ENCODE assay signal across 8 cellular contexts in the genomic region with DNA sequence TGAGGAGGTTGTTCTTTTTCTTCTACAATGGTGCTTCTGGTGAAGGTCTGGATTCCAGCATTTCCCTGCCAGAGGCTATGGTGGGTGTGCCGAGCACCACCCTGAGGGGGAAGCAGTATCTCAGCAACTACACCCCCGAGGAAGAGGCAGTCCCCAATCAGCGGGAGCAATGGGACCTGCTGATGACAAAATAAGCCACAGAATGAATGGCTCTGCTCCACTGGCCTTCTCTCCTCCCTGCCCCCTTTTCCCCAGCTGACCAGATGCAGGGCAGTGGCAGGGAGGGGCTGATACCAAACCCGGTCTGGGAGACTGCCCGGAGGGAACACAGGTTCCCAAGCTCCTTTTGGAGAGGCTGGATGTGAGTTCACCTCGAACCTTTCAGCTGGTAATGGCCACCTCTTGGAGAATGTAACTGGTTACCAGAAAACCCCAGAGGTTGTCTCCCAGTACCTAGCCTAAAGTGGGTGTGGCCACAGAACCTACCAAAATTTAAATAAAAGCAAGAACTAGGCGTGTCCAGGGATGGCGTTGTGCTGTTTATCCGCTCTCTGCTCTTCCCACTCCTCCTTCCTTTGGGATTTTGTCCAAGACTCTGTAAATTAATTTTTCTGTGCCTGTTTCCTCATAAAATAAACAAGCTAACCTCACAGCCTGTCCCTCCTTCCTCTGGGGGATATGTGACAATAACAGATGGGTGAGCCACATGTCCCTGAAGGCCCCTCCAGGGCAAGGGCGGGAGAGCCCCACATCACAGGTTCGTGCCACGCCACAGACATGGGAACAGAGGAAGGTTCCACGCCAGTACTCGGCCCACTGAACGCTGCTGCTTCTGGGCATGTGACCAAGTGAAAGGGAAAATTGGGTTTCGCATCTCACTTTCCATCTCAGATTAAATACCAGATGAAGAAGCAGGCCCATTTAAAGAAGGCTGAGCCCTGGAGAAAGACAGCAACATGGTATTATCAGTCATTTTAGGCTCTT. TPM values are rescaled to one million over a fixed set of nuclear protein-coding genes. Genes with fewer than 3 reads are reported as not detected.
DNase-seq lines count a peak whose midpoint lies in the region; ATAC-seq and TF ChIP-seq lines count a peak whose summit lies in the region.

No MANE protein-coding gene starts in this region.

- H3K9ac ChIP-seq in smooth muscle cell (ENCODE audit: low read depth) = no peak overlapping the region

- H3K36me3 ChIP-seq in smooth muscle cell (ENCODE audit: low read depth) = no peaks in the 10 kb centered on the region

- DNase-seq in NCI-H2171 treated with DMSO at 0.1 percent for 48 hours (lab: John Stamatoyannopoulos, UW) (peak; percentile 73), left ventricle myocardium superior (peak; percentile 73), smooth muscle cell (lab: John Stamatoyannopoulos, UW; ENCODE audit: unreplicated experiment) (no peak), DMS153 (lab: John Stamatoyannopoulos, UW) (no peak), RPMI8226 (no peak)
- no peak for DNase-seq in effector CD4-positive, alpha-beta T cell

- H3K4me2 ChIP-seq in smooth muscle cell = no peak overlapping the region

- peaks cover 10% of the 10 kb centered on the region for H3K4me1 ChIP-seq in smooth muscle cell (ENCODE audit: low read depth)

- no peaks in the 10 kb centered on the region for H3K79me2 ChIP-seq in smooth muscle cell (ENCODE audit: low read depth)

- peaks cover 35% of the 10 kb centered on the region for H4K20me1 ChIP-seq in smooth muscle cell (ENCODE audit: low read depth)

- no peaks in the 10 kb centered on the region for H3K27me3 ChIP-seq in smooth muscle cell (ENCODE audit: low read depth)

- no peak overlapping the region for H2AFZ ChIP-seq in smooth muscle cell (ENCODE audit: low read depth)

- peaks cover 5% of the 10 kb centered on the region for H3F3A ChIP-seq in smooth muscle cell (ENCODE audit: low read depth)

- TF ChIP-seq CTCF in smooth muscle cell (IDR thresholded peaks at IDR 0.05; ENCODE audit: borderline replicate concordance, insufficient read depth, poor library complexity, severe bottlenecking) = no peak

- intact Hi-C loops in left ventricle myocardium superior (cut with micrococcal nuclease) = no loop called here

- H3K4me3 ChIP-seq in smooth muscle cell = no peak overlapping the region

- ATAC-seq in GM18498 (IDR thresholded peaks at IDR 0.05; ENCODE audit: unreplicated experiment) = peak; percentile 73
- ATAC-seq in GM21717 (IDR thresholded peaks at IDR 0.05; ENCODE audit: unreplicated experiment) = peak; percentile 53
- ATAC-seq in left ventricle myocardium superior = peak; percentile 76

- no peak overlapping the region for H3K27ac ChIP-seq in smooth muscle cell (ENCODE audit: low read depth)

- no peaks in the 10 kb centered on the region for H3K9me3 ChIP-seq in smooth muscle cell (replicated peaks; ENCODE audit: low read depth)

- WGBS in smooth muscle cell (ENCODE audit: low lambda C conversion rate) = 80% methylated on average over 16 of the region's 16 CpGs

RNA-seq across cellular contexts. Expression of gene SPTBN5, which starts 35.1 kb away (rescaled TPM):
- total RNA-seq in left ventricle myocardium superior = 3.6 TPM
- 0.04 and 0.13 TPM in 2 replicates for total RNA-seq in smooth muscle cell
- 0.08 and 1.1 TPM in 2 replicates for polyA plus RNA-seq in smooth muscle cell

RNA-seq across cellular contexts. Expression of gene EHD4, which starts 43.4 kb away (rescaled TPM):
- total RNA-seq in left ventricle myocardium superior (53.5 TPM), smooth muscle cell (11.5 TPM in 2 replicates)
- 15.8 and 19.2 TPM in 2 replicates for polyA plus RNA-seq in smooth muscle cell

Comparison
In these comparisons a context has a peak if more than half of its experiments do, and no peak if none do; other contexts are left out.
1. DNase-seq: peak in NCI-H2171 treated with DMSO at 0.1 percent for 48 hours (single experiment) and left ventricle myocardium superior (single experiment); none in smooth muscle cell (single experiment), DMS153 (single experiment), effector CD4-positive, alpha-beta T cell (single experiment) and RPMI8226 (single experiment).
2. Peak in every context shown above with its lines, with median percentiles within 50 percentile points of each other: ATAC-seq.